ENCODE assay signal across 12 cellular contexts in the genomic region with DNA sequence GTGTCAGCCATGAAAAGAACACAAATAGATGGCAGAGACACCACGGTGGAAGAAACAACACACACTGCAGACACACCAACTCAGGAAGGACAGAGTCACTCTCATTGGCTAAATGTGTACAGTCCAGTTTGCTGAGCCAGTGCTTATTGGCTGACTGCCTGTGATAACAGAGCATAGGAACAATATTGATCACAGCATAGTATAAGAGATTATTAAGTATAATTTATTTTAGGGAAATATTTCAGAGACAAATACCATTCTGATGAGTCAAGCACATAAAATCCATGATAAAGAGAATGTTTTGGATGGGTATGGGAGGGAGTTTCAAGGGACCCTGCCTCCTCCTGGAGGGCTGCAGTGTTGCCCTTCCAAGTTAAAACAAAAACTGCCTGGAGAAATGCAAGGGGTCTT. TPM values are rescaled to one million over a fixed set of nuclear protein-coding genes. Genes with fewer than 3 reads are reported as not detected.
DNase-seq lines count a peak whose midpoint lies in the region; ATAC-seq, FAIRE-seq and TF ChIP-seq lines count a peak whose summit lies in the region.
"Had no signal": no experiment of that assay in that cellular context is flagged by ENCODE, and none has a peak within 500 bp of the region (broad histone marks: within the 10 kb centered on the region; RNA-seq: fewer than 3 reads in every experiment).

No MANE protein-coding gene starts in this region.

- no peaks in the 10 kb centered on the region for H3K36me3 ChIP-seq in body of pancreas (replicated peaks in 1 of 2; ENCODE audit: insufficient read depth in 1 of 2, low read depth in 2 of 2)

- no peaks in the 10 kb centered on the region for H3K27me3 ChIP-seq in body of pancreas

- DNase-seq in body of pancreas (no peak), osteocyte (ENCODE audit: extremely low spot score, unreplicated experiment) (no peak), frontal cortex (ENCODE audit: low spot score in 2 of 2) (no peak), mesothelial cell of epicardium (ENCODE audit: low spot score in 2 of 2, unreplicated experiment in 2 of 2) (no peak), germinal center (ENCODE audit: low spot score) (no peak)
- no peak for DNase-seq in stimulated activated naive CD4-positive, alpha-beta T cell treated with Interleukin-2 at 50 U/mL for 16 hours (lab: John Stamatoyannopoulos, UW)
- DNase-seq: activated CD8-positive, alpha-beta memory T cell treated with anti-CD3 and anti-CD28 coated beads, Interleukin-2, amount 50 U/mL, for 4 hours; NCI-H524; posterior cingulate gyrus had no signal

- 3 to 17% methylated on average over 1 of the region's 1 CpG for WGBS in body of pancreas, 2 donors

- H3K27ac ChIP-seq in body of pancreas, result peak overlapping the region in 1 of 4 donors; percentile 42
- H3K27ac ChIP-seq: coronary artery had no signal

- H3K36me3 Mint-ChIP-seq in osteocyte (ENCODE audit: unreplicated experiment) (peaks cover 1% of the 10 kb centered on the region), mesothelial cell of epicardium (no peaks in the 10 kb centered on the region)

- no peaks in the 10 kb centered on the region for H3K27me3 Mint-ChIP-seq in osteocyte (ENCODE audit: unreplicated experiment)
- no peaks in the 10 kb centered on the region for H3K27me3 Mint-ChIP-seq in mesothelial cell of epicardium (ENCODE audit: low read depth)

- H3K9me3 ChIP-seq in body of pancreas, result no peaks in the 10 kb centered on the region

- peaks cover 48% of the 10 kb centered on the region for H3K4me1 ChIP-seq in body of pancreas

- no peak overlapping the region for H3K4me3 ChIP-seq in body of pancreas
- H3K4me3 ChIP-seq: coronary artery had no signal

- no peak overlapping the region for H3K4me3 Mint-ChIP-seq in osteocyte (ENCODE audit: unreplicated experiment)
- no peak overlapping the region for H3K4me3 Mint-ChIP-seq in mesothelial cell of epicardium

- no peak for FAIRE-seq in frontal cortex (lab: Jason Lieb, UNC)

- TF ChIP-seq POLR2A in body of pancreas (IDR thresholded peaks at IDR 0.05), result no peak

- TF ChIP-seq CTCF in body of pancreas (IDR thresholded peaks at IDR 0.05) (no peak), osteocyte (IDR thresholded peaks at IDR 0.05) (peak; percentile 42), mesothelial cell of epicardium (IDR thresholded peaks at IDR 0.05; ENCODE audit: unreplicated experiment) (no peak)

- ATAC-seq in GM18907 (IDR thresholded peaks at IDR 0.05; ENCODE audit: unreplicated experiment), result peak; percentile 38
- ATAC-seq in HG03378 (IDR thresholded peaks at IDR 0.05; ENCODE audit: unreplicated experiment), result peak; percentile 40
- ATAC-seq in body of pancreas, result peak; percentile 19

- no peaks in the 10 kb centered on the region for H3K9me3 Mint-ChIP-seq in osteocyte (ENCODE audit: unreplicated experiment)
- peaks cover 4% of the 10 kb centered on the region for H3K9me3 Mint-ChIP-seq in mesothelial cell of epicardium

- intact Hi-C loops in body of pancreas (cut with DNase I), result no loop called here

- H3K4me1 Mint-ChIP-seq in osteocyte (ENCODE audit: unreplicated experiment) (peaks cover 46% of the 10 kb centered on the region), mesothelial cell of epicardium (peaks cover 11% of the 10 kb centered on the region)

- H3K27ac Mint-ChIP-seq in osteocyte (ENCODE audit: unreplicated experiment), result peak overlapping the region; percentile 47
- no peak overlapping the region for H3K27ac Mint-ChIP-seq in mesothelial cell of epicardium

RNA-seq across cellular contexts. Expression of a gene that starts 50.9 kb away (rescaled TPM):
- 10 to 100 TPM; 48.5 to 53.7 TPM for total RNA-seq in body of pancreas
- total RNA-seq in osteocyte, result 107 and 121 TPM in 2 replicates
- total RNA-seq in frontal cortex, result 15.5 TPM
- total RNA-seq in mesothelial cell of epicardium, result 68.1 to 71.5 TPM (median 71.0 TPM) in 3 replicates
